In the genomic region with DNA sequence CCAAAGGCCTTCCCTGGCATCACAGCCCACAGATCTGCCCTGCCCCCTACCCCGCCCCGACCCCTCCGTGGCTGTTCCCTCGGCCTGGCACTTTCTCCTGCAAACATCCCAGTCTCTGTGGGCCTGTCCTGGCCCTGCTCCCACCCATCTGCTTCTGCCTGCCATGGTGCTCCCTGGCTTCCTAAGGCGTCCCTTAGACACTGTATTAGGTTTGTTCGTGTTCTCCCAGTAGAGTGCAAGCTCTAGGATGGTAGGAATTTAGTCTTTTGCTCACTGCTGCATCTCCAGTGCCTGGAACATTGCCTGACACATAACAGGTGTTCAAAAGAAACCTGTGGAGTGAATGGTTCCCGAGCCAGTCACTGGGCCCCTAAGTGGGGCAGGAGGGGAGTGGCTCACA, we compare ENCODE assay signal across 1 cellular context.
TF ChIP-seq lines count a peak whose summit lies in the region.

No MANE protein-coding gene starts in this region.

TF ChIP-seq in HepG2, 621 proteins besides CTCF, POLR2A, EP300 and RAD21 (continued from another document):
- TF ChIP-seq, protein P1, sequence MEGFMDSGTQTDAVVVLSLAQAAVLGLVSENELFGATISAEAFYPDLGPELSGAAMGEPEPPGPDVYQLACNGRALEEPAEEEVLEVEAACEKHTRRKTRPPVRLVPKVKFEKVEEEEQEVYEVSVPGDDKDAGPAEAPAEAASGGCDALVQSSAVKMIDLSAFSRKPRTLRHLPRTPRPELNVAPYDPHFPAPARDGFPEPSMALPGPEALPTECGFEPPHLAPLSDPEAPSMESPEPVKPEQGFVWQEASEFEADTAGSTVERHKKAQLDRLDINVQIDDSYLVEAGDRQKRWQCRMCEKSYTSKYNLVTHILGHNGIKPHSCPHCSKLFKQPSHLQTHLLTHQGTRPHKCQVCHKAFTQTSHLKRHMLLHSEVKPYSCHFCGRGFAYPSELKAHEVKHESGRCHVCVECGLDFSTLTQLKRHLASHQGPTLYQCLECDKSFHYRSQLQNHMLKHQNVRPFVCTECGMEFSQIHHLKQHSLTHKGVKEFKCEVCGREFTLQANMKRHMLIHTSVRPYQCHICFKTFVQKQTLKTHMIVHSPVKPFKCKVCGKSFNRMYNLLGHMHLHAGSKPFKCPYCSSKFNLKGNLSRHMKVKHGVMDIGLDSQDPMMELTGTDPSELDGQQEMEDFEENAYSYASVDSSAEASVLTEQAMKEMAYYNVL (CRISPR knock-in tag; IDR thresholded peaks at IDR 0.05; ENCODE audit: borderline replicate concordance) = no peak
- TF ChIP-seq ZNF782 (CRISPR knock-in tag; IDR thresholded peaks at IDR 0.05; ENCODE audit: borderline replicate concordance) = no peak
